ENCODE assay signal across 7 cellular contexts in genomic region chr4:184287697-184288255, GRCh38.
DNase-seq lines count a peak whose midpoint lies in the region; ATAC-seq, FAIRE-seq and TF ChIP-seq lines count a peak whose summit lies in the region.

No MANE protein-coding gene starts in this region.

- no peaks in the 10 kb centered on the region for H3K36me3 ChIP-seq in SU-DHL-6 (ENCODE audit: low read length)
- no peaks in the 10 kb centered on the region for H3K36me3 ChIP-seq in gastroesophageal sphincter

- no peaks in the 10 kb centered on the region for H4K20me1 ChIP-seq in SU-DHL-6 (ENCODE audit: low read depth, low read length)

- TF ChIP-seq CTCF in GM13976 (IDR thresholded peaks at IDR 0.05; ENCODE audit: borderline replicate concordance, control extremely low read depth, extremely low read depth, insufficient read depth, missing control alignments): peak; percentile 17
- TF ChIP-seq CTCF in SU-DHL-6 (IDR thresholded peaks at IDR 0.05; ENCODE audit: insufficient read depth, low read length, poor library complexity, severe bottlenecking): no peak
- peak in 3 of 4 experiments; percentile 7 to 60 (median 37) for TF ChIP-seq CTCF in gastroesophageal sphincter (IDR thresholded peaks at IDR 0.05)
- TF ChIP-seq CTCF in retinal pigment epithelial cell (conservative IDR thresholded peaks at IDR 0.05; ENCODE audit: low read depth, low read length): peak; percentile 50

- H3K4me1 ChIP-seq in gastroesophageal sphincter: peaks cover 0 to 9% (median 6%) of the 10 kb centered on the region in 3 donors

- H3K9me2 ChIP-seq in SU-DHL-6 (replicated peaks; ENCODE audit: insufficient read depth, low read length): no peaks in the 10 kb centered on the region

- H3K9me3 ChIP-seq in SU-DHL-6 (ENCODE audit: insufficient read depth, low read length) (no peaks in the 10 kb centered on the region), gastroesophageal sphincter (no peaks in the 10 kb centered on the region)

- no peak for TF ChIP-seq EP300 in gastroesophageal sphincter (IDR thresholded peaks at IDR 0.05)

- peak overlapping the region; percentile 50 for H3K9ac ChIP-seq in SU-DHL-6 (ENCODE audit: low read length)

- TF ChIP-seq POLR2A in gastroesophageal sphincter (IDR thresholded peaks at IDR 0.05): no peak

- in situ Hi-C loops in GM13976 (cut with MboI; ENCODE audit: low sequenced_read_pairs, unreplicated experiment): no loop called here

- H3K27me3 ChIP-seq in SU-DHL-6 (ENCODE audit: low read length): no peaks in the 10 kb centered on the region
- H3K27me3 ChIP-seq in gastroesophageal sphincter: no peaks in the 10 kb centered on the region

- H2AFZ ChIP-seq in SU-DHL-6 (ENCODE audit: low read depth, low read length, severe bottlenecking): peak overlapping the region; percentile 60

- H3K27ac ChIP-seq in SU-DHL-6 (ENCODE audit: low read depth, low read length): peak overlapping the region; percentile 82
- H3K27ac ChIP-seq in gastroesophageal sphincter: peak overlapping the region in 2 of 4 donors; percentile 19 to 31

- H3K4me2 ChIP-seq in SU-DHL-6 (ENCODE audit: low read depth, low read length, poor library complexity, severe bottlenecking): peak overlapping the region; percentile 68

- peaks cover 53% of the 10 kb centered on the region for H3F3A ChIP-seq in SU-DHL-6 (ENCODE audit: insufficient read depth)

- 15 to 22% methylated on average over 2 to 5 of the region's 5 CpGs for WGBS in gastroesophageal sphincter (ENCODE audit: low coverage in 1 of 2), 2 donors

- no peak for FAIRE-seq in urothelium cell line (lab: Jason Lieb, UNC)

- peak overlapping the region; percentile 40 for H3K4me3 ChIP-seq in SU-DHL-6 (ENCODE audit: insufficient read depth, low read length, poor library complexity, severe bottlenecking)
- H3K4me3 ChIP-seq in gastroesophageal sphincter: no peak overlapping the region
- H3K4me3 ChIP-seq in retinal pigment epithelial cell (ENCODE audit: low read length): no peak overlapping the region

- ATAC-seq in gastroesophageal sphincter (peak; percentile 66), GM18502 (IDR thresholded peaks at IDR 0.05; ENCODE audit: poor library complexity, unreplicated experiment) (no peak)

- DNase-seq in GM13976 (ENCODE audit: low spot score): no peak
- DNase-seq in retinal pigment epithelial cell (ENCODE audit: low read depth): peak; percentile 63
- DNase-seq in urothelium cell line (ENCODE audit: low spot score): no peak
- DNase-seq in GM19238 (ENCODE audit: insufficient read length, low spot score): no peak

- no peaks in the 10 kb centered on the region for H3K79me2 ChIP-seq in SU-DHL-6 (ENCODE audit: insufficient read depth, low read length)
